In the genomic region with DNA sequence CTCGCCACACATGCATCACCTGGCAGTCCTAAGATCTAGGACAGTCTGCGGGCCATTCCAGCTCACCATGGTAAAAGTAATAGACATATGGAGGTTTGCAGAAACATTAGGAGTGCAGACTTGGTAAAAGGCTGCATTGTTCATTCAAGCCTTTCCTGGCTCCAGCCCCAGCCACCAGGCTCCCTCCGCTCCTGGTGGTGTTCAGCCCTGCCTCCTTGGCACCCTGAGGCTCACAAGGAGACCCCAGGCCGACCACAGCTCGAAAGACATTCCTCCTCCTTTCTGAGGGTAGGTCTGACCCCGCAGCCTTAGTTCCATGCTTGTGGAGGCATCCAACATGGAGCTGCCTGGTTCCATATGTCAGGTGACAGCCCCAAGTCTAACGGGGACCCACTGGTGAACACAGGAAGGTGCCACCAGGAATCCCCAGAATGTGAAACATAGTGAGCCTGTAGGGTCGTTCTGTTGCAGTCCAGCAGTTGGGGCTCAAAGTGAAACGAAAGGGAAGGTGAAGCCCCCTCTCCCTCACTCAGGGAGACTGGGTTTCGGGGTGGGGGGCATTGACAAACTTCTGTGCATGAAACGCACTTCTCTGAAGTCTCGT, we compare ENCODE assay signal across 8 cellular contexts. TPM values are rescaled to one million over a fixed set of nuclear protein-coding genes. Genes with fewer than 3 reads are reported as not detected.
DNase-seq lines count a peak whose midpoint lies in the region; ATAC-seq, FAIRE-seq and TF ChIP-seq lines count a peak whose summit lies in the region.

No MANE protein-coding gene starts in this region.

- FAIRE-seq in astrocyte (lab: Jason Lieb, UNC) (no peak), D721Med (lab: Jason Lieb, UNC) (no peak)

- no peaks in the 10 kb centered on the region for H3K9me3 Mint-ChIP-seq in T-helper 1 cell treated with Interleukin-12 subunit alpha and Interleukin-12 subunit beta and Interleukin-4 antibody, amounts not matched to agents 30 μg/mL and 1 μg/mL, for 36 hours
- H3K9me3 Mint-ChIP-seq in astrocyte (ENCODE audit: unreplicated experiment): peaks cover 3% of the 10 kb centered on the region

- no peaks in the 10 kb centered on the region for H3K27me3 Mint-ChIP-seq in T-helper 1 cell treated with Interleukin-12 subunit alpha and Interleukin-12 subunit beta and Interleukin-4 antibody, amounts not matched to agents 30 μg/mL and 1 μg/mL, for 36 hours (ENCODE audit: low read depth)
- H3K27me3 Mint-ChIP-seq in astrocyte (ENCODE audit: low read depth, unreplicated experiment): peaks cover 16% of the 10 kb centered on the region

- DNase-seq in T-helper 1 cell (no peak), astrocyte (ENCODE audit: low read depth) (no peak), right lobe of liver (no peak), SHP77 (lab: John Stamatoyannopoulos, UW) (no peak), D721Med (ENCODE audit: insufficient read length, low spot score) (no peak)

- TF ChIP-seq POLR2A in right lobe of liver (IDR thresholded peaks at IDR 0.05): no peak

- H3K27me3 ChIP-seq in astrocyte (ENCODE audit: insufficient read depth, low read length): no peaks in the 10 kb centered on the region
- no peaks in the 10 kb centered on the region for H3K27me3 ChIP-seq in right lobe of liver
- H3K27me3 ChIP-seq in thymus (ENCODE audit: control insufficient read depth, insufficient read depth): no peaks in the 10 kb centered on the region

- H2AFZ ChIP-seq in astrocyte (ENCODE audit: low read depth, low read length): peak overlapping the region; percentile 99

- H3K27ac Mint-ChIP-seq in T-helper 1 cell treated with Interleukin-12 subunit alpha and Interleukin-12 subunit beta and Interleukin-4 antibody, amounts not matched to agents 30 μg/mL and 1 μg/mL, for 36 hours: peak overlapping the region; percentile 100
- H3K27ac Mint-ChIP-seq in astrocyte (ENCODE audit: unreplicated experiment): peak overlapping the region; percentile 87

- WGBS in right lobe of liver (ENCODE audit: insufficient coverage, low coverage, low lambda C conversion rate, missing lambda C conversion rate): 33% methylated on average over 10 of the region's 12 CpGs
- WGBS in thymus: 51% methylated on average over 12 of the region's 12 CpGs

- H4K20me1 ChIP-seq in astrocyte (ENCODE audit: insufficient read depth, low read length): no peaks in the 10 kb centered on the region

- H3K4me3 Mint-ChIP-seq in T-helper 1 cell treated with Interleukin-12 subunit alpha and Interleukin-12 subunit beta and Interleukin-4 antibody, amounts not matched to agents 30 μg/mL and 1 μg/mL, for 36 hours: peak overlapping the region; percentile 99
- peak overlapping the region; percentile 91 for H3K4me3 Mint-ChIP-seq in astrocyte (ENCODE audit: unreplicated experiment)

- H3K4me3 ChIP-seq in astrocyte (ENCODE audit: insufficient read depth, low read depth, low read length) (peak overlapping the region; percentile 95), right lobe of liver (peak overlapping the region; percentile 67 to 69 (median 68)), thymus (ENCODE audit: low read length) (peak overlapping the region; percentile 57)

- intact Hi-C loops in right lobe of liver (cut with DNase I): no loop called here

- H3K9ac ChIP-seq in astrocyte (ENCODE audit: low read length): peak overlapping the region; percentile 92

- TF ChIP-seq CTCF in astrocyte (IDR thresholded peaks at IDR 0.05; ENCODE audit: insufficient read depth, low read depth, low read length): no peak
- TF ChIP-seq CTCF in right lobe of liver (IDR thresholded peaks at IDR 0.05): no peak
- TF ChIP-seq CTCF in D721Med (IDR thresholded peaks at IDR 0.05; ENCODE audit: insufficient read depth, missing control alignments): no peak

- no peak for ATAC-seq in right lobe of liver
- ATAC-seq in HG02642 (IDR thresholded peaks at IDR 0.05; ENCODE audit: poor library complexity, unreplicated experiment): no peak

- H3K4me1 ChIP-seq in astrocyte (ENCODE audit: insufficient read depth, low read length) (peaks cover 22% of the 10 kb centered on the region), right lobe of liver (peaks cover 0 to 26% (median 2%) of the 10 kb centered on the region in 4 donors), thymus (ENCODE audit: control insufficient read depth, insufficient read depth, low read length) (peaks cover 17% of the 10 kb centered on the region)

- H3K36me3 ChIP-seq in astrocyte (ENCODE audit: insufficient read depth, low read length) (no peaks in the 10 kb centered on the region), right lobe of liver (no peaks in the 10 kb centered on the region), thymus (ENCODE audit: control insufficient read depth, insufficient read depth) (no peaks in the 10 kb centered on the region)

- H3K27ac ChIP-seq in astrocyte (ENCODE audit: low read depth, low read length) (no peak overlapping the region), right lobe of liver (peak overlapping the region; percentile 88 to 91 (median 91)), thymus (ENCODE audit: low read depth) (peak overlapping the region; percentile 88)

- peaks cover 67% of the 10 kb centered on the region for H3K4me1 Mint-ChIP-seq in T-helper 1 cell treated with Interleukin-12 subunit alpha and Interleukin-12 subunit beta and Interleukin-4 antibody, amounts not matched to agents 30 μg/mL and 1 μg/mL, for 36 hours (ENCODE audit: low read depth)
- H3K4me1 Mint-ChIP-seq in astrocyte (ENCODE audit: low read depth, unreplicated experiment): peaks cover 23% of the 10 kb centered on the region

- H3K4me2 ChIP-seq in astrocyte (ENCODE audit: low read length): peak overlapping the region; percentile 99

- H3K9me3 ChIP-seq in astrocyte (ENCODE audit: insufficient read depth, low read depth, low read length): no peaks in the 10 kb centered on the region
- no peaks in the 10 kb centered on the region for H3K9me3 ChIP-seq in right lobe of liver
- H3K9me3 ChIP-seq in thymus (ENCODE audit: control insufficient read depth): no peaks in the 10 kb centered on the region

- H3K79me2 ChIP-seq in astrocyte (ENCODE audit: insufficient read depth, low read length): no peaks in the 10 kb centered on the region

- H3K36me3 Mint-ChIP-seq in T-helper 1 cell treated with Interleukin-12 subunit alpha and Interleukin-12 subunit beta and Interleukin-4 antibody, amounts not matched to agents 30 μg/mL and 1 μg/mL, for 36 hours (ENCODE audit: low read depth): peaks cover 28% of the 10 kb centered on the region
- peaks cover 8% of the 10 kb centered on the region for H3K36me3 Mint-ChIP-seq in astrocyte (ENCODE audit: low read depth, unreplicated experiment)

RNA-seq across cellular contexts. Expression of a gene that starts 5.0 kb away (rescaled TPM):
- 169 and 186 TPM in 2 replicates for total RNA-seq in astrocyte
- 10 to 100 TPM; 24.2 to 55.5 (median 46.8) TPM for total RNA-seq in right lobe of liver
- 97.7 TPM for polyA plus RNA-seq in thymus
